Comparison of ENCODE assay signal across 12 cellular contexts in the genomic region with DNA sequence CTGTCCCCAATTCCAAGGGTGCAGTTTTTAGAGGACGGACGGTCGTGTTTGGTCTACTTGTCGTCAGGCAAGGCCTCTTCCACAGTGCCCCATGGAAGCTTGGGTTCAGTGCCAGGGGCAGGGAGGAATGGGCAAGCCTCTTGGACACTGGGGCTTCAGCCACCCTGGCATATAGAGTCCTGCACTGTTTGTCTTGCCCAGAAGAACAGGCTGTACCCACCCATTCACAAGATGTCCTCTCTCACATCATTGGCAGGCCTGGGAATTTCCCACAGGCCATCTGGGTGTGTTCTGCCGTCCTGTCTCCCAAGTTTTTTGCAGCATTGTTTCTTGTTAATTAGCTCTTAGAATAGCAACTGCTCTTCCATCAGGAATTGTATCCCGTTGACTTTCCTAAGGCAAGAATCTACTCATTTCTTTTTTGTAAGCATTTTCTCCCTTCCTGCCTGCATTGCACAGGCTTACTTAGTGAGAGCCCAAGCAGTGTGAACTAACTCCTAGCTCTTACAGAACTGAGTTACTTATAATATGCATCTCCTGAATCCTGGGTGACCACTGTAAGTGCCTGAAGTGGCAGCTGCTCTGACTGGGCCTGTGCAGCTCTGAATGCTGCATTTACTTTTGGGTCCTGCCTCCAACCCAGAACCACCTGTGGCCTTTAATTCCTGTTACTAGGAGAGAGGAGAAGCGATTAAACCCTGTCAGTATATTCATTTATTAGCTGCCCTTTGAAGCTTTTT.
DNase-seq lines count a peak whose midpoint lies in the region; ATAC-seq, FAIRE-seq and TF ChIP-seq lines count a peak whose summit lies in the region.
"Had no signal": no experiment of that assay in that cellular context is flagged by ENCODE, and none has a peak within 500 bp of the region (broad histone marks: within the 10 kb centered on the region; RNA-seq: fewer than 3 reads in every experiment).

No MANE protein-coding gene starts in this region.

- TF ChIP-seq EP300 in upper lobe of left lung (IDR thresholded peaks at IDR 0.05) = peak in 2 of 4 donors; percentile 86 to 91
- no peak for TF ChIP-seq EP300 in SK-N-SH (IDR thresholded peaks at IDR 0.05; ENCODE audit: borderline replicate concordance in 1 of 2, low read depth in 1 of 2, low read length in 1 of 2)

- H3K4me3 ChIP-seq in endothelial cell of umbilical vein (replicated peaks in 1 of 3; ENCODE audit: insufficient read depth in 1 of 3, low read depth in 1 of 3, low read length in 3 of 3) (no peak overlapping the region), upper lobe of left lung (no peak overlapping the region), SK-N-SH (ENCODE audit: low read depth in 2 of 2, low read length in 1 of 2) (no peak overlapping the region)
- H3K4me3 ChIP-seq: MG63 had no signal

- 80 to 82% methylated on average over 7 of the region's 7 CpGs for WGBS in upper lobe of left lung, 2 donors
- 76% methylated on average over 4 of the region's 7 CpGs for WGBS in SK-N-SH (ENCODE audit: low lambda C conversion rate)

- H3K9me3 ChIP-seq in endothelial cell of umbilical vein (replicated peaks; ENCODE audit: control insufficient read depth, insufficient read depth, low read length) (no peaks in the 10 kb centered on the region), upper lobe of left lung (no peaks in the 10 kb centered on the region), SK-N-SH (no peaks in the 10 kb centered on the region)
- H3K9me3 ChIP-seq: MG63 had no signal

- peaks cover 57% of the 10 kb centered on the region for H3K4me1 Mint-ChIP-seq in activated naive CD4-positive, alpha-beta T cell treated with anti-CD3 and anti-CD28 coated beads for 36 hours (ENCODE audit: low read depth)
- H3K4me1 Mint-ChIP-seq in naive thymus-derived CD8-positive, alpha-beta T cell = peaks cover 10 to 29% (median 20%) of the 10 kb centered on the region in 4 donors

- H2AFZ ChIP-seq in endothelial cell of umbilical vein (ENCODE audit: low read depth, low read length) (no peak overlapping the region), SK-N-SH (ENCODE audit: low read depth) (no peak overlapping the region)

- no peak for TF ChIP-seq POLR2A in endothelial cell of umbilical vein (IDR thresholded peaks at IDR 0.05; ENCODE audit: low read depth, low read length)
- no peak for TF ChIP-seq POLR2A in upper lobe of left lung (IDR thresholded peaks at IDR 0.05)

- H3K9ac ChIP-seq in endothelial cell of umbilical vein (replicated peaks; ENCODE audit: extremely low read depth, insufficient read depth, low read length) = no peak overlapping the region
- H3K9ac ChIP-seq in SK-N-SH = no peak overlapping the region

- peaks cover 64% of the 10 kb centered on the region for H3K36me3 Mint-ChIP-seq in activated naive CD4-positive, alpha-beta T cell treated with anti-CD3 and anti-CD28 coated beads for 36 hours (ENCODE audit: low read depth)
- H3K36me3 Mint-ChIP-seq in naive thymus-derived CD8-positive, alpha-beta T cell = peaks cover 13 to 97% (median 46%) of the 10 kb centered on the region in 3 donors

- no peak for ATAC-seq in naive thymus-derived CD8-positive, alpha-beta T cell
- ATAC-seq in upper lobe of left lung (ENCODE audit: low FRiP score in 2 of 2) = no peak

- H3K27ac ChIP-seq in endothelial cell of umbilical vein (ENCODE audit: insufficient read depth, low read depth, low read length) (no peak overlapping the region), upper lobe of left lung (peak overlapping the region in 3 of 4 donors; percentile 61 to 72 (median 64)), SK-N-SH (ENCODE audit: low read depth in 2 of 2, low read length in 1 of 2) (no peak overlapping the region)
- H3K27ac ChIP-seq: VCaP had no signal

- H3K4me3 Mint-ChIP-seq in activated naive CD4-positive, alpha-beta T cell treated with anti-CD3 and anti-CD28 coated beads for 36 hours = no peak overlapping the region
- H3K4me3 Mint-ChIP-seq in naive thymus-derived CD8-positive, alpha-beta T cell = no peak overlapping the region

- intact Hi-C loops in activated naive CD4-positive, alpha-beta T cell treated with anti-CD3 and anti-CD28 coated beads for 36 hours (cut with micrococcal nuclease) = no loop called here
- intact Hi-C loops in endothelial cell of umbilical vein (cut with micrococcal nuclease) = no loop called here

- DNase-seq in activated naive CD4-positive, alpha-beta T cell treated with anti-CD3 and anti-CD28 coated beads for 36 hours = no peak
- DNase-seq in activated naive CD4-positive, alpha-beta T cell treated with anti-CD3 and anti-CD28 coated beads, Interleukin-2, amount 50 U/mL, for 16 hours = no peak
- DNase-seq in endothelial cell of umbilical vein (ENCODE audit: low read depth, low spot score) (no peak), upper lobe of left lung (no peak), NCI-H526 treated with DMSO at 0.1 percent for 48 hours (lab: John Stamatoyannopoulos, UW) (no peak), SK-N-SH (no peak), NCI-H2029 treated with DMSO at 0.1 percent for 48 hours (lab: John Stamatoyannopoulos, UW) (no peak)
- no peak for DNase-seq in naive thymus-derived CD8-positive, alpha-beta T cell
- DNase-seq: activated effector memory CD4-positive, alpha-beta T cell treated with Interleukin-2 at 50 U/mL for 16 hours; MG63; stimulated activated CD4-positive, alpha-beta T cell treated with anti-CD3 and anti-CD28 coated beads, Interleukin-15, amount 100 ng/mL, for 24 hours had no signal

- no peak for TF ChIP-seq CTCF in endothelial cell of umbilical vein (IDR thresholded peaks at IDR 0.05; ENCODE audit: extremely low read depth in 1 of 2, insufficient read depth in 1 of 2, low read depth in 1 of 2, low read length in 2 of 2)
- TF ChIP-seq CTCF in upper lobe of left lung (IDR thresholded peaks at IDR 0.05) = no peak
- no peak for TF ChIP-seq CTCF in SK-N-SH (IDR thresholded peaks at IDR 0.05)

- H4K20me1 ChIP-seq in endothelial cell of umbilical vein (replicated peaks; ENCODE audit: control insufficient read depth, extremely low read depth, insufficient read depth, low read length) (no peaks in the 10 kb centered on the region), SK-N-SH (ENCODE audit: insufficient read depth) (no peaks in the 10 kb centered on the region)

- POLR2A ChIA-PET in endothelial cell of umbilical vein (lab: Charles Lee) (no interaction called here), SK-N-SH (lab: Yijun Ruan, JAX) (no interaction called here)
- POLR2A ChIA-PET in naive thymus-derived CD8-positive, alpha-beta T cell (lab: Charles Lee) = interaction anchor here (0.7 to 1.5 kb wide), 2 partner anchors 25 to 85 kb away, joined by 3 to 4 read pairs; no protein-coding TSS in a partner anchor

- H3K9me1 ChIP-seq in endothelial cell of umbilical vein (replicated peaks; ENCODE audit: control insufficient read depth, extremely low read depth, insufficient read depth, low read length) = no peaks in the 10 kb centered on the region

- TF ChIP-seq RAD21 in SK-N-SH (IDR thresholded peaks at IDR 0.05; ENCODE audit: low read length) = no peak

- H3K4me1 ChIP-seq in endothelial cell of umbilical vein (ENCODE audit: control insufficient read depth, extremely low read depth, insufficient read depth, low read length) (no peaks in the 10 kb centered on the region), upper lobe of left lung (peaks cover 28 to 41% (median 34%) of the 10 kb centered on the region in 4 donors), SK-N-SH (ENCODE audit: control insufficient read depth in 1 of 2, insufficient read depth in 2 of 2, low read depth in 1 of 2, low read length in 1 of 2) (peaks cover 6 to 8% of the 10 kb centered on the region in 2 experiments; a peak in 2 of 4 replicates)

- H3K36me3 ChIP-seq in endothelial cell of umbilical vein (ENCODE audit: control insufficient read depth in 2 of 2, extremely low read depth in 1 of 2, insufficient read depth in 2 of 2, low read length in 2 of 2) (peaks cover 9 to 30% of the 10 kb centered on the region in 2 experiments), upper lobe of left lung (peaks cover 6 to 41% (median 19%) of the 10 kb centered on the region in 4 donors), SK-N-SH (replicated peaks in 1 of 2; ENCODE audit: control insufficient read depth in 1 of 2, insufficient read depth in 2 of 2, low read length in 1 of 2) (no peaks in the 10 kb centered on the region)
- H3K36me3 ChIP-seq: MG63 had no signal

- peaks cover 4% of the 10 kb centered on the region for H3F3A ChIP-seq in SK-N-SH (replicated peaks; ENCODE audit: insufficient read depth)

- H3K9me3 Mint-ChIP-seq in activated naive CD4-positive, alpha-beta T cell treated with anti-CD3 and anti-CD28 coated beads for 36 hours = no peaks in the 10 kb centered on the region
- H3K9me3 Mint-ChIP-seq in naive thymus-derived CD8-positive, alpha-beta T cell = no peaks in the 10 kb centered on the region

- H3K4me2 ChIP-seq in endothelial cell of umbilical vein (ENCODE audit: insufficient read depth, low read length) = no peak overlapping the region
- H3K4me2 ChIP-seq in SK-N-SH = no peak overlapping the region

- H3K9me2 ChIP-seq in SK-N-SH = no peaks in the 10 kb centered on the region

- dilution Hi-C loops in endothelial cell of umbilical vein (cut with MboI; ENCODE audit: extremely low pct_ligation_motif_present, low sequenced_read_pairs) = no loop called here

- BruUV-seq in endothelial cell of umbilical vein (replicated peaks; lab: Mats Ljungman, UMichigan) = no TSS peak

- H3K79me2 ChIP-seq in endothelial cell of umbilical vein (ENCODE audit: control insufficient read depth, insufficient read depth, low read length) (no peaks in the 10 kb centered on the region), SK-N-SH (ENCODE audit: insufficient read depth) (no peaks in the 10 kb centered on the region)

- FAIRE-seq in endothelial cell of umbilical vein (lab: Jason Lieb, UNC) = peak; percentile 63

- peak overlapping the region; percentile 84 for H3K27ac Mint-ChIP-seq in activated naive CD4-positive, alpha-beta T cell treated with anti-CD3 and anti-CD28 coated beads for 36 hours
- H3K27ac Mint-ChIP-seq in naive thymus-derived CD8-positive, alpha-beta T cell = peak overlapping the region; percentile 36 to 93 (median 79)

- no peaks in the 10 kb centered on the region for H3K27me3 Mint-ChIP-seq in activated naive CD4-positive, alpha-beta T cell treated with anti-CD3 and anti-CD28 coated beads for 36 hours (ENCODE audit: low read depth)
- no peaks in the 10 kb centered on the region for H3K27me3 Mint-ChIP-seq in naive thymus-derived CD8-positive, alpha-beta T cell

- no peaks in the 10 kb centered on the region for H3K27me3 ChIP-seq in endothelial cell of umbilical vein (ENCODE audit: control insufficient read depth in 2 of 2, insufficient read depth in 2 of 2, low read length in 2 of 2)
- H3K27me3 ChIP-seq in upper lobe of left lung = no peaks in the 10 kb centered on the region
- H3K27me3 ChIP-seq in SK-N-SH (ENCODE audit: insufficient read depth) = no peaks in the 10 kb centered on the region
- H3K27me3 ChIP-seq: MG63 had no signal

- CTCF ChIA-PET in activated naive CD4-positive, alpha-beta T cell treated with anti-CD3 and anti-CD28 coated beads for 36 hours (lab: Charles Lee) = interaction anchor here (1.1 kb wide), 1 partner anchor 85 kb away, joined by 3 read pairs; no protein-coding TSS in a partner anchor
- CTCF ChIA-PET in endothelial cell of umbilical vein (lab: Charles Lee) = interaction anchor here (1.1 to 1.5 kb wide), 3 partner anchors 13 to 184 kb away, joined by 3 to 4 read pairs (median 4); no protein-coding TSS in a partner anchor
- CTCF ChIA-PET in SK-N-SH (lab: Yijun Ruan, JAX) = interaction anchor here (0.7 to 1.8 kb wide), 4 partner anchors 11 to 71 kb away, joined by 3 to 9 read pairs (median 4); no protein-coding TSS in a partner anchor

Comparison
In these comparisons a context has a peak if more than half of its experiments do, and no peak if none do; other contexts are left out.
1. H3K27ac ChIP-seq: peak in upper lobe of left lung (3 of 4); none in endothelial cell of umbilical vein (single experiment) and SK-N-SH (0 of 2).